8 cellular contexts compared by ENCODE assay signal in the genomic region with DNA sequence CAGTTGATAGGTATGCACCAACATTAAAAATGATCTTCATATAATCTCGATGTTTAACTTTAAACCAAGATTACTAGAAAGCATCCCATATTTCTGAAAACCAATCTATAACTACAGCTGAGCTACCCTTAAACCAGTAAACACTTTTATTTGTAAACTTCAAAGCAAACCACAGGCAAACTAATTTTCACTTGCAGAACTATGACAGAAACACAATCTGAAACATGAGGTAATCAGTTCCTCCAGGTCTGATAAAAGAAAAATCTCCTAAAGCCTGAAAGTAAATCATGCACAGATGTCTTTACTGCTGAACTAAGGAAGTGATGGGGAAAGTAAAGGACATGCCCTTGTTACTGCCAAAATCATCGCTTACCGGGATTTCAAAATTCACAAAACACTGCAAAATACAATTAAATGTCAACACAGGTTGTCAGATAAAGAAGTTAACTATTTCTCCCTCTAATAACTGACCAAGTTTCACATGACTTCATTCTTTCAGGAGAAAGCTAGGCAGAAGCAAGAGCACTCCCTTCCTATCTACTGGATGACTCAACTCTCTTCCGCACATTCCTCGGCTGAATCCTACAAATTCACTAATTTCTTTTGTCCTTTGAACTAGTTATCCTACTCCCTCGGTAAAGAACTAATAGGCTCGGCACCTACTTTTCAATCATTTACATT.
DNase-seq lines count a peak whose midpoint lies in the region; ATAC-seq and TF ChIP-seq lines count a peak whose summit lies in the region.

No MANE protein-coding gene starts in this region.

- H3K9ac ChIP-seq in NT2/D1 (ENCODE audit: insufficient read length, low read depth): peak overlapping the region; percentile 9
- peak overlapping the region; percentile 94 for H3K9ac ChIP-seq in mucosa of stomach (ENCODE audit: low read length)

- H3K9me3 ChIP-seq in NT2/D1 (ENCODE audit: insufficient read depth, low read length): no peaks in the 10 kb centered on the region
- H3K9me3 ChIP-seq in mucosa of stomach (ENCODE audit: control insufficient read depth, low read length): no peaks in the 10 kb centered on the region

- H3K4me3 ChIP-seq in NT2/D1 (ENCODE audit: insufficient read length, low read depth) (peak overlapping the region; percentile 79), choroid plexus epithelial cell (ENCODE audit: low read depth, low read length) (peak overlapping the region; percentile 81), mucosa of stomach (ENCODE audit: low read length) (peak overlapping the region; percentile 27)

- TF ChIP-seq CTCF in AG09319 (IDR thresholded peaks at IDR 0.05; ENCODE audit: low read depth, low read length): no peak
- no peak for TF ChIP-seq CTCF in choroid plexus epithelial cell (conservative IDR thresholded peaks at IDR 0.05; ENCODE audit: low read depth, low read length)

- H3K36me3 ChIP-seq in NT2/D1 (ENCODE audit: insufficient read depth, insufficient read length, low read length) (no peaks in the 10 kb centered on the region), mucosa of stomach (ENCODE audit: control insufficient read depth, insufficient read depth, low read length) (no peaks in the 10 kb centered on the region)

- no peaks in the 10 kb centered on the region for H3K27me3 ChIP-seq in NT2/D1 (ENCODE audit: insufficient read depth, insufficient read length)
- no peaks in the 10 kb centered on the region for H3K27me3 ChIP-seq in mucosa of stomach (ENCODE audit: control insufficient read depth, insufficient read depth, low read length)

- H3K4me1 ChIP-seq in NT2/D1 (ENCODE audit: insufficient read depth, insufficient read length): no peaks in the 10 kb centered on the region
- peaks cover 18% of the 10 kb centered on the region for H3K4me1 ChIP-seq in mucosa of stomach (ENCODE audit: control insufficient read depth, insufficient read depth, low read length)

- ATAC-seq in GM18519 (IDR thresholded peaks at IDR 0.05; ENCODE audit: low FRiP score, unreplicated experiment): peak; percentile 9

- peak; percentile 10 for DNase-seq in AG09319 (ENCODE audit: extremely low read depth, low read depth)
- DNase-seq in NT2/D1 (ENCODE audit: low read depth, low spot score): peak; percentile 22
- DNase-seq in choroid plexus epithelial cell (ENCODE audit: low read depth): peak; percentile 75
- no peak for DNase-seq in effector CD8-positive, alpha-beta T cell (lab: John Stamatoyannopoulos, UW)
- DNase-seq in DMS114 treated with DMSO at 0.1 percent for 48 hours (lab: John Stamatoyannopoulos, UW; ENCODE audit: unreplicated experiment): no peak
- no peak for DNase-seq in GM19240 (ENCODE audit: insufficient read length, low spot score)

Comparison
In these comparisons a context has a peak if more than half of its experiments do, and no peak if none do; other contexts are left out.
1. DNase-seq: peak in AG09319 (single experiment), NT2/D1 (single experiment) and choroid plexus epithelial cell (single experiment); none in effector CD8-positive, alpha-beta T cell (single experiment), DMS114 treated with DMSO at 0.1 percent for 48 hours (single experiment) and GM19240 (single experiment).
2. H3K4me3 ChIP-seq: peak in every context shown above with its lines; median percentile 81 in choroid plexus epithelial cell; 79 in NT2/D1; 27 in mucosa of stomach.